ENCODE assay signal across 8 cellular contexts in genomic region chr6:20534906-20535305, GRCh38. TPM values are rescaled to one million over a fixed set of nuclear protein-coding genes. Genes with fewer than 3 reads are reported as not detected.
DNase-seq lines count a peak whose midpoint lies in the region; ATAC-seq and TF ChIP-seq lines count a peak whose summit lies in the region.

No MANE protein-coding gene starts in this region.

- H3K36me3 ChIP-seq in lung (ENCODE audit: control insufficient read depth in 2 of 2, insufficient read depth in 2 of 2, low read length in 2 of 2) (peaks cover 0 to 3% of the 10 kb centered on the region in 2 donors), urinary bladder (ENCODE audit: insufficient read depth) (no peaks in the 10 kb centered on the region)

- in situ Hi-C loops in astrocyte of the spinal cord (cut with HindIII; ENCODE audit: low sequenced_read_pairs) = no loop called here

- ATAC-seq in GM19395 (IDR thresholded peaks at IDR 0.05; ENCODE audit: unreplicated experiment) (peak; percentile 40), lung (ENCODE audit: insufficient read depth, low FRiP score) (no peak), GM18909 (IDR thresholded peaks at IDR 0.05; ENCODE audit: poor library complexity, unreplicated experiment) (no peak)

- DNase-seq in AG20443 (ENCODE audit: low spot score) = peak; percentile 8
- DNase-seq in NAMALWA (ENCODE audit: low spot score) = peak; percentile 43
- peak; percentile 22 for DNase-seq in astrocyte of the spinal cord (ENCODE audit: low read depth, low spot score)
- DNase-seq in lung (ENCODE audit: low spot score) = no peak
- no peak for DNase-seq in H4 (ENCODE audit: low spot score)

- H3K4me3 ChIP-seq in astrocyte of the spinal cord (ENCODE audit: low read depth, low read length) (peak overlapping the region; percentile 71), lung (peak overlapping the region; percentile 99), urinary bladder (ENCODE audit: low read depth, low read length) (peak overlapping the region; percentile 76)

- no peak for TF ChIP-seq CTCF in astrocyte of the spinal cord (IDR thresholded peaks at IDR 0.05; ENCODE audit: low read depth, low read length)
- no peak for TF ChIP-seq CTCF in lung (IDR thresholded peaks at IDR 0.05; ENCODE audit: control extremely low read depth, extremely low read depth)

- no peaks in the 10 kb centered on the region for H3K9me3 ChIP-seq in lung (ENCODE audit: control insufficient read depth in 2 of 2, insufficient read depth in 1 of 2, low read length in 1 of 2)

- no peaks in the 10 kb centered on the region for H3K27me3 ChIP-seq in lung (ENCODE audit: control insufficient read depth, insufficient read depth)

- WGBS in lung, 2 donors = 2% methylated on average over 10 of the region's 10 CpGs
- whole genome bisulfite sequencing in urinary bladder = 2% methylated on average over 10 of the region's 10 CpGs

- H3K27ac ChIP-seq in lung (ENCODE audit: low read depth in 1 of 2, low read length in 1 of 2) = no peak overlapping the region
- H3K27ac ChIP-seq in urinary bladder (ENCODE audit: low read depth) = no peak overlapping the region

- H3K4me1 ChIP-seq in lung (ENCODE audit: control insufficient read depth in 2 of 2, insufficient read depth in 2 of 2, low read length in 2 of 2) = peaks cover 2 to 5% of the 10 kb centered on the region in 2 donors
- no peaks in the 10 kb centered on the region for H3K4me1 ChIP-seq in urinary bladder (ENCODE audit: insufficient read depth)

RNA-seq across cellular contexts. Expression of gene CDKAL1, which starts 0.6 kb away (rescaled TPM):
- total RNA-seq in lung (10 to 100 TPM; 14.7 to 39.0 TPM), urinary bladder (44.1 TPM)
- polyA plus RNA-seq in lung (1 to 10 TPM; 4.0 to 5.3 TPM), urinary bladder (5.8 TPM)
- total RNA-seq in H4 (2014; rRNA removed; shearing (Covaris generic)) = 14.5 and 15.2 TPM in 2 replicates

Comparison
In these comparisons a context has a peak if more than half of its experiments do, and no peak if none do; other contexts are left out.
1. DNase-seq: peak in AG20443 (single experiment), NAMALWA (single experiment) and astrocyte of the spinal cord (single experiment); none in lung (single experiment) and H4 (single experiment).
2. Peak in every context shown above with its lines, with median percentiles within 50 percentile points of each other: H3K4me3 ChIP-seq.